8 cellular contexts compared by ENCODE assay signal in genomic region chr22:46684706-46685105, GRCh38. TPM values are rescaled to one million over a fixed set of nuclear protein-coding genes. Genes with fewer than 3 reads are reported as not detected.
DNase-seq lines count a peak whose midpoint lies in the region; ATAC-seq and TF ChIP-seq lines count a peak whose summit lies in the region.

No MANE protein-coding gene starts in this region.

- H3K4me1 Mint-ChIP-seq in CD8-positive, alpha-beta T cell (ENCODE audit: low read depth) = peaks cover 21% of the 10 kb centered on the region
- no peaks in the 10 kb centered on the region for H3K4me1 Mint-ChIP-seq in MCF 10A (ENCODE audit: insufficient read depth, unreplicated experiment)

- TF ChIP-seq CTCF in CD8-positive, alpha-beta T cell (IDR thresholded peaks at IDR 0.05) = no peak
- TF ChIP-seq CTCF in MCF 10A (IDR thresholded peaks at IDR 0.05; ENCODE audit: unreplicated experiment) = no peak

- H3K4me1 ChIP-seq in CD8-positive, alpha-beta T cell (ENCODE audit: insufficient read depth, low read length) = peaks cover 13% of the 10 kb centered on the region

- peak overlapping the region; percentile 86 for H3K27ac Mint-ChIP-seq in CD8-positive, alpha-beta T cell
- no peak overlapping the region for H3K27ac Mint-ChIP-seq in MCF 10A (ENCODE audit: low read depth, unreplicated experiment)

- CTCF ChIA-PET in CD8-positive, alpha-beta T cell (lab: Charles Lee) = no interaction called here
- CTCF ChIA-PET in MCF 10A (lab: Yijun Ruan, JAX) = no interaction called here

- intact Hi-C loops in CD8-positive, alpha-beta T cell (cut with DNase I, micrococcal nuclease) = no loop called here
- intact Hi-C loops in MCF 10A (cut with micrococcal nuclease) = no loop called here

- no peaks in the 10 kb centered on the region for H3K9me3 ChIP-seq in CD8-positive, alpha-beta T cell (ENCODE audit: low read length)

- ATAC-seq in CD8-positive, alpha-beta T cell = peak; percentile 24
- ATAC-seq in GM19467 (IDR thresholded peaks at IDR 0.05; ENCODE audit: unreplicated experiment) = peak; percentile 72

- no peaks in the 10 kb centered on the region for H3K9me3 Mint-ChIP-seq in CD8-positive, alpha-beta T cell
- H3K9me3 Mint-ChIP-seq in MCF 10A (ENCODE audit: unreplicated experiment) = no peaks in the 10 kb centered on the region

- H3K4me3 Mint-ChIP-seq in CD8-positive, alpha-beta T cell = no peak overlapping the region
- no peak overlapping the region for H3K4me3 Mint-ChIP-seq in MCF 10A (ENCODE audit: unreplicated experiment)

- BruUV-seq in MCF 10A (replicated peaks; lab: Mats Ljungman, UMichigan) = TSS peak; percentile 41

- H3K27me3 Mint-ChIP-seq in CD8-positive, alpha-beta T cell (ENCODE audit: low read depth) = no peaks in the 10 kb centered on the region
- H3K27me3 Mint-ChIP-seq in MCF 10A (ENCODE audit: insufficient read depth, unreplicated experiment) = no peaks in the 10 kb centered on the region

- peaks cover 41% of the 10 kb centered on the region for H3K36me3 Mint-ChIP-seq in CD8-positive, alpha-beta T cell
- peaks cover 24% of the 10 kb centered on the region for H3K36me3 Mint-ChIP-seq in MCF 10A (ENCODE audit: insufficient read depth, unreplicated experiment)

- H3K27ac ChIP-seq in CD8-positive, alpha-beta T cell (ENCODE audit: low read depth, low read length) = no peak overlapping the region

- no peak overlapping the region for H3K4me3 ChIP-seq in CD8-positive, alpha-beta T cell (ENCODE audit: low read depth, low read length)

- peaks cover 19% of the 10 kb centered on the region for H3K36me3 ChIP-seq in CD8-positive, alpha-beta T cell (ENCODE audit: insufficient read depth, low read length)

- no peaks in the 10 kb centered on the region for H3K27me3 ChIP-seq in CD8-positive, alpha-beta T cell (ENCODE audit: insufficient read depth, low read length)

- POLR2A ChIA-PET in CD8-positive, alpha-beta T cell (lab: Charles Lee) = no interaction called here
- POLR2A ChIA-PET in MCF 10A (lab: Yijun Ruan, JAX) = no interaction called here

- DNase-seq in CD8-positive, alpha-beta T cell = no peak
- DNase-seq in KBM-7 (peak; percentile 52), MCF 10A (ENCODE audit: unreplicated experiment) (no peak), T-helper 1 cell (no peak), putamen (ENCODE audit: low spot score) (no peak), NCI-H2227 treated with DMSO at 0.1 percent for 48 hours (lab: John Stamatoyannopoulos, UW) (no peak)
- DNase-seq in stimulated activated CD4-positive, alpha-beta T cell treated with anti-CD3 and anti-CD28 coated beads, Interleukin-2, amount 100 ng/mL, for 24 hours = no peak

- in situ Hi-C loops in KBM-7 (cut with MboI; ENCODE audit: low pct_unique_long_range_greater_than_20kb, low sequenced_read_pairs) = no loop called here

RNA-seq across cellular contexts. Expression of gene CERK, which starts 53.3 kb away (rescaled TPM):
- 10 to 100 TPM; 93.5 to 95.0 TPM for total RNA-seq in CD8-positive, alpha-beta T cell
- total RNA-seq in MCF 10A (2022) = 11.6 and 20.2 TPM in 2 replicates
